ENCODE assay signal across 1 cellular context in genomic region chr10:35352097-35352496, GRCh38.
TF ChIP-seq lines count a peak whose summit lies in the region.

No MANE protein-coding gene starts in this region.

TF ChIP-seq in K562, 482 proteins besides CTCF, POLR2A, EP300 and RAD21:
- TF ChIP-seq, protein P1, sequence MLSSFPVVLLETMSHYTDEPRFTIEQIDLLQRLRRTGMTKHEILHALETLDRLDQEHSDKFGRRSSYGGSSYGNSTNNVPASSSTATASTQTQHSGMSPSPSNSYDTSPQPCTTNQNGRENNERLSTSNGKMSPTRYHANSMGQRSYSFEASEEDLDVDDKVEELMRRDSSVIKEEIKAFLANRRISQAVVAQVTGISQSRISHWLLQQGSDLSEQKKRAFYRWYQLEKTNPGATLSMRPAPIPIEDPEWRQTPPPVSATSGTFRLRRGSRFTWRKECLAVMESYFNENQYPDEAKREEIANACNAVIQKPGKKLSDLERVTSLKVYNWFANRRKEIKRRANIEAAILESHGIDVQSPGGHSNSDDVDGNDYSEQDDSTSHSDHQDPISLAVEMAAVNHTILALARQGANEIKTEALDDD (IDR thresholded peaks at IDR 0.05) = peak; percentile 63
- TF ChIP-seq AFF1 (IDR thresholded peaks at IDR 0.05; ENCODE audit: low read depth in 1 of 2, partially characterized antibody in 2 of 2) = no peak
TF ChIP-seq in K562: peak in this region for 1.
